In the genomic region with DNA sequence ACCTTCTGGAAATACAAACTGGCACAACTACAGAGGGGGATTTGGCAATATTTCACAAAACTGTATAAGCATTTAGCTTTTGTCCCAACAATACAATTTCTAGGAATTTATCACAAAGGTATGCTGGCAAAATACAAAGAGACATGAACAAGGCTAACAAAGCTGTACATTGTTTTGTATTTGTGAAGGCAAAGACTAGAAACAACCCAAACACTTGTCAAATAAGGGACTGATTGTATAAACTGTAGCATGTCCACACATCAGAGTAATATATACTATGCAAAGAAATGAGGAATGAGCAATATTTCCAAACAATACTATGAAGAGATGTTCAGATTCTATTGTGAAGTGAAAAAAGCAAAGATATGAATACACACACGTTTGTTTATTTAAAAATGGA, we compare ENCODE assay signal across 23 cellular contexts. TPM values are rescaled to one million over a fixed set of nuclear protein-coding genes. Genes with fewer than 3 reads are reported as not detected.
"Had no signal": no experiment of that assay in that cellular context is flagged by ENCODE, and none has a peak within 500 bp of the region (broad histone marks: within the 10 kb centered on the region; RNA-seq: fewer than 3 reads in every experiment).

No MANE protein-coding gene starts in this region.

- H3K27ac Mint-ChIP-seq: activated CD4-positive, alpha-beta memory T cell treated with anti-CD3 and anti-CD28 coated beads for 36 hours; activated CD4-positive, alpha-beta T cell treated with anti-CD3 and anti-CD28 coated beads, Interleukin-2, amount 10 ng/mL, durations not matched to agents 7 days and 5 days; activated naive CD4-positive, alpha-beta T cell treated with anti-CD3 and anti-CD28 coated beads for 36 hours; activated naive CD8-positive, alpha-beta T cell; activated T-helper 17 cell treated with anti-CD3 and anti-CD28 coated beads, Interleukin-2, amount 50 U/mL, for 72 hours; brain had no signal

- H3K9me3 Mint-ChIP-seq: activated CD4-positive, alpha-beta memory T cell treated with anti-CD3 and anti-CD28 coated beads for 36 hours; activated CD4-positive, alpha-beta T cell treated with anti-CD3 and anti-CD28 coated beads, Interleukin-2, amount 10 ng/mL, durations not matched to agents 7 days and 5 days; activated naive CD4-positive, alpha-beta T cell treated with anti-CD3 and anti-CD28 coated beads for 36 hours; activated T-cell treated with anti-CD3 and anti-CD28 coated beads, Interleukin-2, amount 50 U/mL, for 4 hours; activated T-helper 17 cell treated with anti-CD3 and anti-CD28 coated beads, Interleukin-2, amount 50 U/mL, for 72 hours; central memory CD8-positive, alpha-beta T cell had no signal

- ATAC-seq: activated T-cell treated with anti-CD3 and anti-CD28 coated beads, Interleukin-2, amount 50 U/mL, for 4 hours; activated T-helper 17 cell treated with anti-CD3 and anti-CD28 coated beads, Interleukin-2, amount 50 U/mL, for 72 hours; SK-N-SH treated with all-trans-retinoic acid at 6 μM for 48 hours had no signal

- H3K27me3 ChIP-seq: SJSA1 had no signal

- H3K36me3 Mint-ChIP-seq: activated CD4-positive, alpha-beta memory T cell treated with anti-CD3 and anti-CD28 coated beads for 36 hours; activated naive CD8-positive, alpha-beta T cell; brain had no signal

- H3K36me3 ChIP-seq: SJSA1 had no signal

- DNase-seq: activated CD4-positive, alpha-beta memory T cell treated with anti-CD3 and anti-CD28 coated beads for 36 hours; activated CD4-positive, alpha-beta T cell treated with anti-CD3 and anti-CD28 coated beads, Interleukin-2, amount 10 ng/mL, durations not matched to agents 7 days and 5 days; activated CD4-positive, CD25-positive, alpha-beta regulatory T cell; activated CD8-positive, alpha-beta memory T cell treated with anti-CD3 and anti-CD28 coated beads for 24 hours; activated gamma-delta T cell; activated naive CD4-positive, alpha-beta T cell treated with anti-CD3 and anti-CD28 coated beads for 36 hours; activated T-cell treated with anti-CD3 and anti-CD28 coated beads, Interleukin-2, amount 50 U/mL, for 4 hours; amygdala; NCI-H1048; NCI-H146; NCI-H187 treated with DMSO at 0.1 percent for 48 hours; NCI-H2081 treated with DMSO at 0.1 percent for 48 hours; NCI-H446; NCI-H524; SHP77; SW 1271 had no signal

- H3K27me3 Mint-ChIP-seq: central memory CD8-positive, alpha-beta T cell had no signal

- H3K9me3 ChIP-seq: SJSA1 had no signal

- H3K27ac ChIP-seq: SJSA1 had no signal

- H3K4me3 ChIP-seq: SJSA1 had no signal

- H3K4me1 Mint-ChIP-seq: activated CD4-positive, alpha-beta T cell treated with anti-CD3 and anti-CD28 coated beads, Interleukin-2, amount 10 ng/mL, durations not matched to agents 7 days and 5 days; activated T-helper 17 cell treated with anti-CD3 and anti-CD28 coated beads, Interleukin-2, amount 50 U/mL, for 72 hours; central memory CD8-positive, alpha-beta T cell had no signal

- H3K4me3 Mint-ChIP-seq: activated CD4-positive, alpha-beta memory T cell treated with anti-CD3 and anti-CD28 coated beads for 36 hours; activated CD4-positive, alpha-beta T cell treated with anti-CD3 and anti-CD28 coated beads, Interleukin-2, amount 10 ng/mL, durations not matched to agents 7 days and 5 days; activated naive CD4-positive, alpha-beta T cell treated with anti-CD3 and anti-CD28 coated beads for 36 hours; activated naive CD8-positive, alpha-beta T cell; activated T-cell treated with anti-CD3 and anti-CD28 coated beads, Interleukin-2, amount 50 U/mL, for 4 hours; activated T-helper 17 cell treated with anti-CD3 and anti-CD28 coated beads, Interleukin-2, amount 50 U/mL, for 72 hours; brain; central memory CD8-positive, alpha-beta T cell had no signal

RNA-seq across cellular contexts. Expression of gene CP, which starts 26.4 kb away (rescaled TPM):
- total RNA-seq: activated CD4-positive, alpha-beta memory T cell treated with anti-CD3 and anti-CD28 coated beads for 36 hours; activated CD4-positive, alpha-beta T cell treated with anti-CD3 and anti-CD28 coated beads, Interleukin-2, amount 10 ng/mL, durations not matched to agents 7 days and 5 days; activated naive CD4-positive, alpha-beta T cell treated with anti-CD3 and anti-CD28 coated beads for 36 hours; activated T-helper 17 cell treated with anti-CD3 and anti-CD28 coated beads, Interleukin-2, amount 50 U/mL, for 72 hours; SJSA1; T-helper 1 cell treated with Interleukin-12 subunit alpha and Interleukin-12 subunit beta and Interleukin-4 antibody, amounts not matched to agents 30 ng/mL and 1 ng/mL, for 36 hours had no signal
